ENCODE assay signal across 1 cellular context in the genomic region with DNA sequence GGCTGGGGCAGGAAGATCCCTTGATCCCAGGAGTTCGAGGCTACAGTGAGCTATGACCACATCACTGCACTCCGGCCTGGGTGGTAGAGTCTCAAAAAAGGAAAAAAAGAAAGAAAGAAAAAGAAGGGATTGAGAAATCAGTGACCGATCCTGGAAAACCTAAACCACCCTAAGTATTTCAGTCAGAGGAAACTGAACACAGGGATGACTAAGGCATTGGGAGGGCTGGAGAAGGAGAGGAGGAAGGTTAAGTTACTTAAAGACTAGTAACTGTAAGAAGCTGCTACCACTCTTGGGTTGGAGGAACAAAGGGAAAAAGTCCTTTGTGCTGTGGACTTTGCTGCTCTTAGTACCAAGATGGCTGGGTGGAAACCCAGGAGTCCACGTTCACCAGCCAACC.
TF ChIP-seq lines count a peak whose summit lies in the region.

No MANE protein-coding gene starts in this region.

TF ChIP-seq in IMR-90, 13 proteins besides CTCF, POLR2A, EP300 and RAD21:
- no peak for TF ChIP-seq ELK1 (IDR thresholded peaks at IDR 0.05; ENCODE audit: borderline replicate concordance, low read depth, low read length)
- no peak for TF ChIP-seq USF2 (IDR thresholded peaks at IDR 0.05; ENCODE audit: low read depth, low read length)
- 0 out of 2 replicates have a peak, but pooled peaks have one; percentile 18 for TF ChIP-seq CEBPB (IDR thresholded peaks at IDR 0.05; ENCODE audit: low read depth, low read length)
- TF ChIP-seq SMC3 (IDR thresholded peaks at IDR 0.05; ENCODE audit: low read depth, low read length): no peak
TF ChIP-seq in IMR-90: peak in this region for 1.
